8 cellular contexts compared by ENCODE assay signal in genomic region chr17:81484195-81484979, GRCh38. TPM values are rescaled to one million over a fixed set of nuclear protein-coding genes. Genes with fewer than 3 reads are reported as not detected.
A peak's percentile ranks its signal among the peaks of the same experiment; 100 is the strongest.
DNase-seq lines count a peak whose midpoint lies in the region; ATAC-seq and TF ChIP-seq lines count a peak whose summit lies in the region.

No MANE protein-coding gene starts in this region.

- peak; percentile 75 for ATAC-seq in HG03175 (IDR thresholded peaks at IDR 0.05; ENCODE audit: unreplicated experiment)
- peak; percentile 93 for ATAC-seq in left lobe of liver

- TF ChIP-seq CTCF in coronary artery (IDR thresholded peaks at IDR 0.05), result peak; percentile 99

- no peak overlapping the region for H3K27ac ChIP-seq in coronary artery

- DNase-seq in NCI-H187 (lab: John Stamatoyannopoulos, UW) (peak; percentile 46 to 61), NCI-H187 treated with DMSO at 0.1 percent for 48 hours (lab: John Stamatoyannopoulos, UW) (no peak), NCI-H446 (lab: John Stamatoyannopoulos, UW) (peak; percentile 64 to 90), coronary artery (ENCODE audit: low spot score) (peak; percentile 88), left lobe of liver (ENCODE audit: low spot score) (peak; percentile 89)
- peak; percentile 84 to 87 for DNase-seq in activated CD4-positive, alpha-beta T cell treated with anti-CD3 and anti-CD28 coated beads for 4 hours
- peak; percentile 90 for DNase-seq in stimulated activated CD4-positive, alpha-beta T cell treated with anti-CD3 and anti-CD28 coated beads, Interleukin-1b, Interleukin-23, amount 100 ng/mL, for 48 hours

- H3K4me3 ChIP-seq in coronary artery, result peak overlapping the region; percentile 66

RNA-seq across cellular contexts. Expression of gene ACTG1, which starts 28.2 kb away (rescaled TPM):
- total RNA-seq in left lobe of liver, result 264 TPM

RNA-seq across cellular contexts. Expression of gene FSCN2, which starts 43.8 kb away (rescaled TPM):
- 0.18 TPM for total RNA-seq in left lobe of liver
